In the genomic region with DNA sequence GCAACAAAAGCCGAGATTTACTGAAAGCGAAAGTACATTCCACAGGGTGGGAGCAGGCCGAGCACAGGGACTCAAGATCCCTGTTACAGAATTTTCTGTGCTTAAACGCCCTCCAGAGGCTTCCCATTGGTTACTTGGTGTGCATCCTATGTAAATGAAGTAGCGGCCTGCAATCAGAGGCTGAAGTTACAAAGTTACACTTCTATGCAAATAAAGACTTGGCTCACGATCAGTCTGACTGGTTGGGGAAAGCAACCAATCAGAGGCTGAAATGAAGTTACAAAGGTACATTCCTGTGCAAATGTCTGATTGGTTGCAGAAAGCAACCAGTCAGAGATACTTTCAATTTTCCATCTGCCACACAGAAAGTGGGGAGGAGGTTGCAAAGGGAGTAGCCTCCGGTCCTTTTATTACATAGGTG, we compare ENCODE assay signal across 8 cellular contexts. TPM values are rescaled to one million over a fixed set of nuclear protein-coding genes. Genes with fewer than 3 reads are reported as not detected.
A peak's percentile ranks its signal among the peaks of the same experiment; 100 is the strongest.
DNase-seq lines count a peak whose midpoint lies in the region; ATAC-seq and TF ChIP-seq lines count a peak whose summit lies in the region.

No MANE protein-coding gene starts in this region.

- no peak overlapping the region for H3K27ac Mint-ChIP-seq in activated CD8-positive, alpha-beta T cell treated with anti-CD3 and anti-CD28 coated beads, Interleukin-2, amount 10 ng/mL, durations not matched to agents 7 days and 5 days

- 0 out of 2 replicates have a peak, but pooled peaks have one; percentile 2 for TF ChIP-seq CTCF in AG04450 (IDR thresholded peaks at IDR 0.05; ENCODE audit: low read depth, low read length)
- peak in 2 of 4 experiments; percentile 28 to 33 for TF ChIP-seq CTCF in prostate gland (IDR thresholded peaks at IDR 0.05)

- peaks cover 12% of the 10 kb centered on the region for H3K4me1 ChIP-seq in HUES48 (ENCODE audit: control insufficient read depth, insufficient read depth, low read length)
- no peaks in the 10 kb centered on the region for H3K4me1 ChIP-seq in prostate gland (replicated peaks)

- H3K9me3 Mint-ChIP-seq in activated CD8-positive, alpha-beta T cell treated with anti-CD3 and anti-CD28 coated beads, Interleukin-2, amount 10 ng/mL, durations not matched to agents 7 days and 5 days (ENCODE audit: insufficient read depth): no peaks in the 10 kb centered on the region

- H3K36me3 ChIP-seq in HUES48 (ENCODE audit: control insufficient read depth, insufficient read depth, low read length): no peaks in the 10 kb centered on the region
- H3K36me3 ChIP-seq in prostate gland: no peaks in the 10 kb centered on the region

- DNase-seq in AG04450 (ENCODE audit: low read depth, low spot score): peak; percentile 88
- no peak for DNase-seq in activated CD8-positive, alpha-beta T cell treated with anti-CD3 and anti-CD28 coated beads, Interleukin-2, amount 10 ng/mL, durations not matched to agents 7 days and 5 days
- DNase-seq in cardiac septum (ENCODE audit: low spot score): peak; percentile 71
- peak; percentile 81 for DNase-seq in prostate gland (ENCODE audit: low spot score)

- peaks cover 4% of the 10 kb centered on the region for H3K4me1 Mint-ChIP-seq in activated CD8-positive, alpha-beta T cell treated with anti-CD3 and anti-CD28 coated beads, Interleukin-2, amount 10 ng/mL, durations not matched to agents 7 days and 5 days (ENCODE audit: low read depth)

- POLR2A ChIA-PET in AG04450 (lab: Yijun Ruan, JAX): no interaction called here
- POLR2A ChIA-PET in activated CD8-positive, alpha-beta T cell treated with anti-CD3 and anti-CD28 coated beads, Interleukin-2, amount 10 ng/mL, durations not matched to agents 7 days and 5 days (lab: Charles Lee): no interaction called here

- no peaks in the 10 kb centered on the region; the same call in 1 of the 2 replicates for H3K9me3 ChIP-seq in AG04450 (ENCODE audit: control insufficient read depth, insufficient read depth, low read length)
- no peaks in the 10 kb centered on the region for H3K9me3 ChIP-seq in HUES48 (ENCODE audit: control insufficient read depth, insufficient read depth, low read length)
- H3K9me3 ChIP-seq in prostate gland: no peaks in the 10 kb centered on the region

- H3K4me3 ChIP-seq in AG04450 (ENCODE audit: low read depth, low read length) (peak overlapping the region; percentile 53), HUES48 (ENCODE audit: low read depth, low read length) (peak overlapping the region; percentile 19; the same call in 1 of the 2 replicates), prostate gland (peak overlapping the region; percentile 25 to 35)

- TF ChIP-seq POLR2A in prostate gland (IDR thresholded peaks at IDR 0.05): peak; percentile 22

- H3K27me3 ChIP-seq in AG04450 (ENCODE audit: control insufficient read depth, insufficient read depth, low read length) (no peaks in the 10 kb centered on the region), HUES48 (ENCODE audit: control insufficient read depth, insufficient read depth, low read length) (no peaks in the 10 kb centered on the region), prostate gland (replicated peaks; ENCODE audit: insufficient read depth) (no peaks in the 10 kb centered on the region)

- no peak for ATAC-seq in activated CD8-positive, alpha-beta T cell treated with anti-CD3 and anti-CD28 coated beads, Interleukin-2, amount 10 ng/mL, durations not matched to agents 7 days and 5 days
- ATAC-seq in HG03045 (IDR thresholded peaks at IDR 0.05; ENCODE audit: unreplicated experiment): no peak
- ATAC-seq in HG03439 (IDR thresholded peaks at IDR 0.05; ENCODE audit: unreplicated experiment): no peak
- no peak for ATAC-seq in GM18861 (IDR thresholded peaks at IDR 0.05; ENCODE audit: unreplicated experiment)

- H3K9ac ChIP-seq in HUES48 (ENCODE audit: low read depth, low read length): 0 out of 2 replicates have a peak overlapping the region, but pooled peaks have one; percentile 10

- peak overlapping the region; percentile 71 for H3K27ac ChIP-seq in AG04450 (ENCODE audit: low read depth, low read length)
- H3K27ac ChIP-seq in HUES48 (ENCODE audit: low read depth, low read length): no peak overlapping the region
- H3K27ac ChIP-seq in prostate gland: peak overlapping the region; percentile 51 to 62

- CTCF ChIA-PET in AG04450 (lab: Charles Lee): no interaction called here
- CTCF ChIA-PET in activated CD8-positive, alpha-beta T cell treated with anti-CD3 and anti-CD28 coated beads, Interleukin-2, amount 10 ng/mL, durations not matched to agents 7 days and 5 days (lab: Charles Lee): no interaction called here

- peaks cover 2% of the 10 kb centered on the region for H3K27me3 Mint-ChIP-seq in activated CD8-positive, alpha-beta T cell treated with anti-CD3 and anti-CD28 coated beads, Interleukin-2, amount 10 ng/mL, durations not matched to agents 7 days and 5 days (ENCODE audit: low read depth)

- peak overlapping the region; percentile 15 for H3K4me3 Mint-ChIP-seq in activated CD8-positive, alpha-beta T cell treated with anti-CD3 and anti-CD28 coated beads, Interleukin-2, amount 10 ng/mL, durations not matched to agents 7 days and 5 days

- intact Hi-C loops in cardiac septum (cut with DNase I) (no loop called here), prostate gland (cut with DNase I) (no loop called here)

- no peaks in the 10 kb centered on the region for H3K36me3 Mint-ChIP-seq in activated CD8-positive, alpha-beta T cell treated with anti-CD3 and anti-CD28 coated beads, Interleukin-2, amount 10 ng/mL, durations not matched to agents 7 days and 5 days (ENCODE audit: low read depth)

- whole genome bisulfite sequencing in prostate gland: 5% methylated on average over 7 of the region's 7 CpGs

RNA-seq across cellular contexts. Expression of gene ACBD7, which starts 4.1 kb away (rescaled TPM):
- polyA plus RNA-seq in AG04450 (2011; rRNA removed): 0.58 and 0.67 TPM in 2 replicates
- polyA minus RNA-seq in AG04450 (2011; rRNA and poly(A)+ RNA removed): 1.00 and 1.1 TPM in 2 replicates
- 1 to 10 TPM; 4.4 to 5.2 TPM for total RNA-seq in activated CD8-positive, alpha-beta T cell treated with anti-CD3 and anti-CD28 coated beads, Interleukin-2, amount 10 ng/mL, durations not matched to agents 7 days and 5 days
- not detected for total RNA-seq in cardiac septum
- 1 to 10 TPM in 1 of 2 donors, under 1 TPM in 1; 0.91 to 3.5 TPM for total RNA-seq in prostate gland

RNA-seq across cellular contexts. Expression of gene RPP38, which starts 12.6 kb away (rescaled TPM):
- polyA plus RNA-seq in AG04450 (2011; rRNA removed): 17.1 and 20.8 TPM in 2 replicates
- polyA minus RNA-seq in AG04450 (2011; rRNA and poly(A)+ RNA removed): 11.4 and 20.0 TPM in 2 replicates
- total RNA-seq in activated CD8-positive, alpha-beta T cell treated with anti-CD3 and anti-CD28 coated beads, Interleukin-2, amount 10 ng/mL, durations not matched to agents 7 days and 5 days: 10 to 100 TPM; 16.8 to 19.0 TPM
- total RNA-seq in cardiac septum (8.0 TPM), prostate gland (10 to 100 TPM; 17.5 to 20.9 TPM)

RNA-seq across cellular contexts. Expression of gene OLAH, which starts 40.8 kb away (rescaled TPM):
- polyA plus RNA-seq in AG04450 (2011; rRNA removed): 0.12 TPM in 1 of 2 replicates, not detected in the other
- not detected in 2 replicates for polyA minus RNA-seq in AG04450 (2011; rRNA and poly(A)+ RNA removed)
- total RNA-seq in activated CD8-positive, alpha-beta T cell treated with anti-CD3 and anti-CD28 coated beads, Interleukin-2, amount 10 ng/mL, durations not matched to agents 7 days and 5 days: under 1 TPM; 0.18 to 0.37 TPM
- total RNA-seq in cardiac septum (not detected), prostate gland (1 to 10 TPM in 1 of 2 donors, not detected in 1; 5.3 TPM)
